Comparison of ENCODE assay signal across 9 cellular contexts in the genomic region with DNA sequence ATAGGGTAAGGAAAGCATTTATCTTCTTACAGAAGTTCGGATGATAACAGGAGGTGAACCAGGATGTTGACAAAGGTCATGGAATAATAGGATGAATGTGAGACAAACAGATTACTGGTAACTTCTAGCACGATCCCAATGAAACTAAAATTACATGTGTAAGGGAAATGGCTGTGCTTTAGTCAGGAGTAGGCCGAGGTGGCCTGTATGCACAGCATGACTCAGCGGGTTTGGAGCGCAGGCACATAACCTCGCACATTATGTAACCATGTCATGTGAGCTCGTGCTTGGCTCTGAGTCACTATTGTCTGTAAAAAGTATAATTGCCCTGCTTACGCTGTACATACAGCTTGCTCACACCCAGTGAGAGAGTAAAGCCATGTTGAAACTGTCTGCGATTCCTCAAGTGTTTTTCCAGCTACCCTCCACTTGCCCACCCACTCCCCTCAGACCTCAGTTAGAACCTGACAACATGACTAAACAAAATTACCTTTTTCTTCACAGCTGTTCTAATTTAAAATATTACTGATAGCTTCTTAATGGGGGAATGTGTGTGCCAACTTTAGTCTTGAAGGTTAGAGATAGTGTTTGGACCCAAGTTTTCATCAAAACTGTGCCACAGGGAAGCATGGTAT. TPM values are rescaled to one million over a fixed set of nuclear protein-coding genes. Genes with fewer than 3 reads are reported as not detected.
DNase-seq lines count a peak whose midpoint lies in the region; FAIRE-seq and TF ChIP-seq lines count a peak whose summit lies in the region.
"Had no signal": no experiment of that assay in that cellular context is flagged by ENCODE, and none has a peak within 500 bp of the region (broad histone marks: within the 10 kb centered on the region; RNA-seq: fewer than 3 reads in every experiment).

No MANE protein-coding gene starts in this region.

- no peak overlapping the region for H3K4me3 ChIP-seq in GM12865 (ENCODE audit: low read depth, low read length)
- H3K4me3 ChIP-seq in endothelial cell of umbilical vein (replicated peaks in 1 of 3; ENCODE audit: insufficient read depth in 1 of 3, low read depth in 1 of 3, low read length in 3 of 3), result no peak overlapping the region
- no peak overlapping the region for H3K4me3 ChIP-seq in osteoblast (ENCODE audit: insufficient read depth, low read length)
- no peak overlapping the region for H3K4me3 ChIP-seq in kidney (ENCODE audit: low read length in 2 of 2)
- no peak overlapping the region for H3K4me3 ChIP-seq in sigmoid colon
- H3K4me3 ChIP-seq: dorsolateral prefrontal cortex had no signal

- DNase-seq in GM12865 (ENCODE audit: low read depth) (peak; percentile 50), NCI-H226 (peak; percentile 48), endothelial cell of umbilical vein (ENCODE audit: low read depth, low spot score) (peak; percentile 30), osteoblast (ENCODE audit: insufficient read length, low spot score, missing footprints) (peak; percentile 59), kidney (no peak), frontal cortex (ENCODE audit: low spot score in 2 of 2) (no peak), NCI-H2029 (lab: John Stamatoyannopoulos, UW) (no peak), sigmoid colon (no peak)

- 89 to 90% methylated on average over 9 of the region's 9 CpGs for WGBS in sigmoid colon, 2 donors

- H3K4me2 ChIP-seq in endothelial cell of umbilical vein (ENCODE audit: insufficient read depth, low read length) (no peak overlapping the region), osteoblast (ENCODE audit: insufficient read depth, low read length) (peak overlapping the region; percentile 28)

- no peak overlapping the region for H3K9ac ChIP-seq in endothelial cell of umbilical vein (replicated peaks; ENCODE audit: extremely low read depth, insufficient read depth, low read length)
- no peak overlapping the region for H3K9ac ChIP-seq in kidney (ENCODE audit: low read length in 2 of 2)

- intact Hi-C loops in endothelial cell of umbilical vein (cut with micrococcal nuclease), result no loop called here
- intact Hi-C loops in kidney (cut with DNase I), result no loop called here
- intact Hi-C loops in sigmoid colon (cut with DNase I), result no loop called here

- FAIRE-seq in endothelial cell of umbilical vein (lab: Jason Lieb, UNC) (peak; percentile 47), kidney (lab: Jason Lieb, UNC) (no peak), frontal cortex (lab: Jason Lieb, UNC) (no peak)

- TF ChIP-seq CTCF in GM12865 (IDR thresholded peaks at IDR 0.05; ENCODE audit: insufficient read depth, low read depth, low read length, missing control alignments), result no peak
- no peak for TF ChIP-seq CTCF in endothelial cell of umbilical vein (IDR thresholded peaks at IDR 0.05; ENCODE audit: extremely low read depth in 1 of 2, insufficient read depth in 1 of 2, low read depth in 1 of 2, low read length in 2 of 2)
- no peak for TF ChIP-seq CTCF in osteoblast (IDR thresholded peaks at IDR 0.05; ENCODE audit: extremely low read depth, low read depth, low read length)
- no peak for TF ChIP-seq CTCF in kidney (IDR thresholded peaks at IDR 0.05; ENCODE audit: borderline replicate concordance, extremely low read depth, insufficient read depth)
- TF ChIP-seq CTCF in sigmoid colon (IDR thresholded peaks at IDR 0.05), result no peak

- no peaks in the 10 kb centered on the region for H4K20me1 ChIP-seq in endothelial cell of umbilical vein (replicated peaks; ENCODE audit: control insufficient read depth, extremely low read depth, insufficient read depth, low read length)
- H4K20me1 ChIP-seq in osteoblast (ENCODE audit: insufficient read depth, low read length), result peaks cover under 1% of the 10 kb centered on the region

- H3K9me1 ChIP-seq in endothelial cell of umbilical vein (replicated peaks; ENCODE audit: control insufficient read depth, extremely low read depth, insufficient read depth, low read length), result no peaks in the 10 kb centered on the region

- H3K79me2 ChIP-seq in endothelial cell of umbilical vein (ENCODE audit: control insufficient read depth, insufficient read depth, low read length), result no peaks in the 10 kb centered on the region
- H3K79me2 ChIP-seq in osteoblast (ENCODE audit: insufficient read depth, low read length), result peaks cover 56% of the 10 kb centered on the region

- H2AFZ ChIP-seq in endothelial cell of umbilical vein (ENCODE audit: low read depth, low read length) (peak overlapping the region; percentile 24), osteoblast (ENCODE audit: low read length) (peak overlapping the region; percentile 12)

- H3K27me3 ChIP-seq in endothelial cell of umbilical vein (ENCODE audit: control insufficient read depth in 2 of 2, insufficient read depth in 2 of 2, low read length in 2 of 2), result no peaks in the 10 kb centered on the region
- H3K27me3 ChIP-seq in osteoblast (ENCODE audit: insufficient read depth, low read length), result no peaks in the 10 kb centered on the region
- H3K27me3 ChIP-seq in sigmoid colon, result no peaks in the 10 kb centered on the region
- H3K27me3 ChIP-seq: dorsolateral prefrontal cortex had no signal

- no TSS peak for BruUV-seq in endothelial cell of umbilical vein (replicated peaks; lab: Mats Ljungman, UMichigan)

- CTCF ChIA-PET in endothelial cell of umbilical vein (lab: Charles Lee), result interaction anchor here (0.8 to 1.2 kb wide), 3 partner anchors 8 to 361 kb away, joined by 4 to 5 read pairs (median 4); partner anchors contain the start of gene CYB5R4

- TF ChIP-seq EP300 in sigmoid colon (IDR thresholded peaks at IDR 0.05), result no peak

- H3K4me1 ChIP-seq in endothelial cell of umbilical vein (ENCODE audit: control insufficient read depth, extremely low read depth, insufficient read depth, low read length) (no peaks in the 10 kb centered on the region), osteoblast (ENCODE audit: insufficient read depth, low read length) (peaks cover 30% of the 10 kb centered on the region), kidney (ENCODE audit: control insufficient read depth in 1 of 2, insufficient read depth in 1 of 2, low read depth in 1 of 2, low read length in 2 of 2) (no peaks in the 10 kb centered on the region), sigmoid colon (peaks cover 0 to 12% (median 3%) of the 10 kb centered on the region in 4 donors)

- peak overlapping the region; percentile 29 for H3K27ac ChIP-seq in endothelial cell of umbilical vein (ENCODE audit: insufficient read depth, low read depth, low read length)
- peak overlapping the region; percentile 97 for H3K27ac ChIP-seq in osteoblast (ENCODE audit: low read depth, low read length)
- H3K27ac ChIP-seq in kidney (ENCODE audit: low read depth in 2 of 2, low read length in 2 of 2), result no peak overlapping the region
- H3K27ac ChIP-seq in sigmoid colon, result no peak overlapping the region

- no peaks in the 10 kb centered on the region for H3K36me3 ChIP-seq in endothelial cell of umbilical vein (ENCODE audit: control insufficient read depth in 2 of 2, extremely low read depth in 1 of 2, insufficient read depth in 2 of 2, low read length in 2 of 2)
- H3K36me3 ChIP-seq in osteoblast (ENCODE audit: insufficient read depth, low read length), result peaks cover 8% of the 10 kb centered on the region
- peaks cover 0 to 8% of the 10 kb centered on the region in 2 donors for H3K36me3 ChIP-seq in kidney (ENCODE audit: control insufficient read depth in 1 of 2, insufficient read depth in 2 of 2, low read length in 2 of 2)
- H3K36me3 ChIP-seq in sigmoid colon, result peaks cover 0 to 32% (median 4%) of the 10 kb centered on the region in 4 donors

- dilution Hi-C loops in endothelial cell of umbilical vein (cut with MboI; ENCODE audit: extremely low pct_ligation_motif_present, low sequenced_read_pairs), result no loop called here

- POLR2A ChIA-PET in endothelial cell of umbilical vein (lab: Charles Lee), result no interaction called here

- H3K9me3 ChIP-seq in endothelial cell of umbilical vein (replicated peaks; ENCODE audit: control insufficient read depth, insufficient read depth, low read length) (no peaks in the 10 kb centered on the region), osteoblast (ENCODE audit: low read depth, low read length) (no peaks in the 10 kb centered on the region), kidney (ENCODE audit: control insufficient read depth in 1 of 2, low read length in 2 of 2) (no peaks in the 10 kb centered on the region), sigmoid colon (peaks cover 0 to 6% (median 0%) of the 10 kb centered on the region in 4 donors)

- TF ChIP-seq POLR2A in endothelial cell of umbilical vein (IDR thresholded peaks at IDR 0.05; ENCODE audit: low read depth, low read length), result no peak
- TF ChIP-seq POLR2A in sigmoid colon (IDR thresholded peaks at IDR 0.05), result no peak

TF ChIP-seq in endothelial cell of umbilical vein, 7 proteins besides CTCF, POLR2A, EP300 and RAD21 (continues in another document):
- peak; percentile 65 for TF ChIP-seq JUN (IDR thresholded peaks at IDR 0.05; ENCODE audit: borderline replicate concordance, insufficient read depth, insufficient read length, low read depth)

RNA-seq across cellular contexts. Expression of gene CYB5R4, which starts 8.2 kb away (rescaled TPM):
- total RNA-seq in endothelial cell of umbilical vein (13.4 TPM in 2 replicates), osteoblast (6.9 and 8.5 TPM in 2 replicates), kidney (18.7 TPM), frontal cortex (6.9 TPM), sigmoid colon (10 to 100 TPM in 3 of 4 donors, 1 to 10 TPM in 1; 9.7 to 14.3 (median 10.9) TPM)
- polyA plus RNA-seq in endothelial cell of umbilical vein (2.0 and 3.1 TPM in 2 replicates), kidney (ENCODE audit: insufficient read depth, low read depth, low replicate concordance) (8.0 TPM), sigmoid colon (10 to 100 TPM; 18.2 to 35.6 (median 33.6) TPM)
- 3.0 and 4.3 TPM in 2 replicates for polyA plus RNA-seq in endothelial cell of umbilical vein (2011; cell fraction: cytosol; rRNA removed)
- 3.1 and 4.2 TPM in 2 replicates for polyA plus RNA-seq in endothelial cell of umbilical vein (2011; cell fraction: nucleus; rRNA removed)
- polyA plus RNA-seq in endothelial cell of umbilical vein (2012), result 13.1 and 14.7 TPM in 2 replicates
- polyA minus RNA-seq in endothelial cell of umbilical vein, result 2.9 and 3.4 TPM in 2 replicates
- 2.4 TPM for polyA minus RNA-seq in endothelial cell of umbilical vein (2011; cell fraction: cytosol; rRNA and poly(A)+ RNA removed)
- 13.7 and 15.1 TPM in 2 replicates for polyA minus RNA-seq in endothelial cell of umbilical vein (2011; cell fraction: nucleus; rRNA and poly(A)+ RNA removed)

RNA-seq across cellular contexts. Expression of gene RIPPLY2, which starts 14.5 kb away (rescaled TPM):
- total RNA-seq in endothelial cell of umbilical vein (0.53 TPM in 1 of 2 replicates, not detected in the other), osteoblast (under 0.01 TPM in 1 of 2 replicates, not detected in the other), kidney (0.38 TPM), frontal cortex (21.6 TPM), sigmoid colon (not detected)
- polyA plus RNA-seq in endothelial cell of umbilical vein (0.25 TPM in 1 of 2 replicates, not detected in the other), kidney (ENCODE audit: insufficient read depth, low read depth, low replicate concordance) (not detected), sigmoid colon (under 1 TPM in 1 of 3 donors, not detected in 2; 0.41 TPM)
- polyA plus RNA-seq in endothelial cell of umbilical vein (2011; cell fraction: cytosol; rRNA removed), result 0.25 TPM in 1 of 2 replicates, not detected in the other
- 0.18 TPM in 1 of 2 replicates, not detected in the other for polyA plus RNA-seq in endothelial cell of umbilical vein (2011; cell fraction: nucleus; rRNA removed)
- polyA plus RNA-seq in endothelial cell of umbilical vein (2012), result not detected in 2 replicates
- polyA minus RNA-seq in endothelial cell of umbilical vein, result not detected in 2 replicates
- not detected for polyA minus RNA-seq in endothelial cell of umbilical vein (2011; cell fraction: cytosol; rRNA and poly(A)+ RNA removed)
- not detected in 2 replicates for polyA minus RNA-seq in endothelial cell of umbilical vein (2011; cell fraction: nucleus; rRNA and poly(A)+ RNA removed)

Comparison
In these comparisons a context has a peak if more than half of its experiments do, and no peak if none do; other contexts are left out.
1. DNase-seq: peak in GM12865 (single experiment), NCI-H226 (single experiment), endothelial cell of umbilical vein (single experiment) and osteoblast (single experiment); none in kidney (single experiment), frontal cortex (0 of 2), NCI-H2029 (single experiment) and sigmoid colon (single experiment).
2. H3K27ac ChIP-seq: peak in endothelial cell of umbilical vein (single experiment) and osteoblast (single experiment); none in kidney (0 of 2) and sigmoid colon (0 of 4).
3. RNA of gene RIPPLY2, which starts 14.5 kb away (total RNA-seq): 21.6 TPM in frontal cortex (single experiment); 0.53 TPM in endothelial cell of umbilical vein, 0.38 TPM in kidney (single experiment), not detected in sigmoid colon and under 0.01 TPM in osteoblast; every median in the first group is over 10 times any median in the second.